Comparison of ENCODE assay signal across 9 cellular contexts in the genomic region with DNA sequence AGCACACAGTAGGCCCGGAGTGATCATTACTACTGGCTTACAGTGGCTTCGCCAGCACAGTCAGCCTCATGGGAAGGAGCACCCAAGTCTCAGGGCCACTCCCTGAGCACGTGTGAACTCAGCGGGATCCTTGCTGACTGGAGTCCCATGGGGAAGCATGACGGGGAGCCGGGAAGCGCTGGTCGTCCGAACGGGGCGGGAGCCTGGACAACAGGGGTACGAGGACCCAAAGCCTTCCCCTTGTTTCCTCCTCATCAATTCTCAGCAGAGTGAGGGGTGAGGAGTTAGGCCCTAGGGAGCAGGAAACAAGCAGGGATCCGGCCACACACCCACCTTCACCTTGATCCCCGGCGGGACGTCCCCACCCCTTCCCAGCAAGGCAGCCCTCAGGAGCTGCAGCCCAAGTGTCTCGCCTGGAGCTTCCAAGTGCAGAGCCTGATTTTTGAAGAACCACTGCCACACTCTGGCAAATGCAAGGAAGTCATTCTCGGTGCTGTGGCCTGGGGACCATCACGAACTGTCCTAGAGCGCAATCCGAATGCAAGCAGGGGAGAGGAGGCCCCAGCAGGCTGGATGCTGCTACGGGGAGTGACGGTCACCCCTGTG.
A peak's percentile ranks its signal among the peaks of the same experiment; 100 is the strongest.
DNase-seq lines count a peak whose midpoint lies in the region; ATAC-seq and FAIRE-seq lines count a peak whose summit lies in the region.
"Had no signal": no experiment of that assay in that cellular context is flagged by ENCODE, and none has a peak within 500 bp of the region (broad histone marks: within the 10 kb centered on the region; RNA-seq: fewer than 3 reads in every experiment).

No MANE protein-coding gene starts in this region.

- H3K9ac ChIP-seq in adipocyte (ENCODE audit: low read length) (peak overlapping the region; percentile 76), iPS-15b (ENCODE audit: low read depth, low read length) (no peak overlapping the region)

- FAIRE-seq in HTR-8/SVneo (lab: Jason Lieb, UNC): no peak
- FAIRE-seq: islet of Langerhans had no signal

- peak overlapping the region; percentile 74 for H3K4me3 ChIP-seq in adipocyte (ENCODE audit: low read length)
- H3K4me3 ChIP-seq in iPS-15b (ENCODE audit: low read depth, low read length): peak overlapping the region; percentile 39
- peak overlapping the region; percentile 12 for H3K4me3 ChIP-seq in skeletal muscle cell (ENCODE audit: low read depth, low read length)

- H3K9me3 ChIP-seq in adipocyte (ENCODE audit: control insufficient read depth, low read length) (no peaks in the 10 kb centered on the region), iPS-15b (ENCODE audit: control insufficient read depth, insufficient read depth, low read length) (no peaks in the 10 kb centered on the region)

- no peaks in the 10 kb centered on the region for H3K27me3 ChIP-seq in adipocyte (replicated peaks; ENCODE audit: control insufficient read depth, insufficient read depth, low read length)
- no peaks in the 10 kb centered on the region for H3K27me3 ChIP-seq in iPS-15b (ENCODE audit: control insufficient read depth, insufficient read depth, low read length)

- no peak for ATAC-seq in GM21576 (IDR thresholded peaks at IDR 0.05; ENCODE audit: unreplicated experiment)

- no peaks in the 10 kb centered on the region for H3K36me3 ChIP-seq in adipocyte (ENCODE audit: control insufficient read depth, insufficient read depth, low read length, severe bottlenecking)
- H3K36me3 ChIP-seq in iPS-15b (ENCODE audit: control insufficient read depth, insufficient read depth, low read length): no peaks in the 10 kb centered on the region

- peak; percentile 19 for DNase-seq in CD1c-positive myeloid dendritic cell (ENCODE audit: extremely low spot score)
- DNase-seq in HTR-8/SVneo (ENCODE audit: insufficient read length, low spot score): peak; percentile 45
- DNase-seq in adipocyte (ENCODE audit: low read depth): peak; percentile 64
- no peak for DNase-seq in skeletal muscle cell (ENCODE audit: low read depth)
- DNase-seq in NAMALWA (ENCODE audit: low spot score): no peak
- no peak for DNase-seq in activated naive CD4-positive, alpha-beta T cell treated with Interleukin-2 at 50 U/mL for 16 hours

- H3K4me1 ChIP-seq in adipocyte (ENCODE audit: control insufficient read depth, insufficient read depth, low read length) (peaks cover 15% of the 10 kb centered on the region), iPS-15b (ENCODE audit: control insufficient read depth, insufficient read depth, low read length) (peaks cover 4% of the 10 kb centered on the region)

Comparison
In these comparisons a context has a peak if more than half of its experiments do, and no peak if none do; other contexts are left out.
1. DNase-seq: peak in CD1c-positive myeloid dendritic cell (single experiment), HTR-8/SVneo (single experiment) and adipocyte (single experiment); none in skeletal muscle cell (single experiment), NAMALWA (single experiment) and activated naive CD4-positive, alpha-beta T cell treated with Interleukin-2 at 50 U/mL for 16 hours (single experiment).
2. H3K4me3 ChIP-seq: peak in every context shown above with its lines; median percentile 74 in adipocyte; 39 in iPS-15b; 12 in skeletal muscle cell.